Comparison of ENCODE assay signal across 8 cellular contexts in genomic region chr7:93374345-93374940, GRCh38.
A peak's percentile ranks its signal among the peaks of the same experiment; 100 is the strongest.
DNase-seq lines count a peak whose midpoint lies in the region; ATAC-seq and TF ChIP-seq lines count a peak whose summit lies in the region.

No MANE protein-coding gene starts in this region.

- peaks cover 50% of the 10 kb centered on the region for H3K27me3 Mint-ChIP-seq in osteocyte (ENCODE audit: unreplicated experiment)

- peak; percentile 58 for ATAC-seq in GM18499 (IDR thresholded peaks at IDR 0.05; ENCODE audit: insufficient read depth, unreplicated experiment)
- peak; percentile 65 for ATAC-seq in HG03039 (IDR thresholded peaks at IDR 0.05; ENCODE audit: unreplicated experiment)
- no peak for ATAC-seq in HG03139 (IDR thresholded peaks at IDR 0.05; ENCODE audit: unreplicated experiment)

- H3K9me3 Mint-ChIP-seq in osteocyte (ENCODE audit: unreplicated experiment), result no peaks in the 10 kb centered on the region

- no peak overlapping the region for H3K4me3 Mint-ChIP-seq in osteocyte (ENCODE audit: unreplicated experiment)

- H3K27ac Mint-ChIP-seq in osteocyte (ENCODE audit: unreplicated experiment), result no peak overlapping the region

- H3K36me3 Mint-ChIP-seq in osteocyte (ENCODE audit: unreplicated experiment), result no peaks in the 10 kb centered on the region

- peak; percentile 68 for TF ChIP-seq CTCF in osteocyte (IDR thresholded peaks at IDR 0.05)

- no peaks in the 10 kb centered on the region for H3K4me1 Mint-ChIP-seq in osteocyte (ENCODE audit: unreplicated experiment)

- DNase-seq in AG08395 (ENCODE audit: low spot score) (peak; percentile 41), NCI-H524 (lab: John Stamatoyannopoulos, UW) (peak; percentile 5 to 46), dedifferentiated amniotic fluid mesenchymal stem cell (ENCODE audit: extremely low spot score) (peak; percentile 52), osteocyte (ENCODE audit: extremely low spot score, unreplicated experiment) (no peak), putamen (ENCODE audit: low spot score) (no peak)

Comparison
In these comparisons a context has a peak if more than half of its experiments do, and no peak if none do; other contexts are left out.
1. DNase-seq: peak in AG08395 (single experiment), NCI-H524 (2 of 2) and dedifferentiated amniotic fluid mesenchymal stem cell (single experiment); none in osteocyte (single experiment) and putamen (single experiment).